In genomic region chr14:93333631-93334095, GRCh38 we compare ENCODE assay signal across 9 cellular contexts. TPM values are rescaled to one million over a fixed set of nuclear protein-coding genes. Genes with fewer than 3 reads are reported as not detected.
DNase-seq lines count a peak whose midpoint lies in the region; ATAC-seq and TF ChIP-seq lines count a peak whose summit lies in the region.
"Had no signal": no experiment of that assay in that cellular context is flagged by ENCODE, and none has a peak within 500 bp of the region (broad histone marks: within the 10 kb centered on the region; RNA-seq: fewer than 3 reads in every experiment).

No MANE protein-coding gene starts in this region.

- H3K4me2 ChIP-seq in BLaER1 = peak overlapping the region; percentile 87

- intact Hi-C loops in naive thymus-derived CD4-positive, alpha-beta T cell (cut with micrococcal nuclease) = loop anchor here (1.0 to 5.0 kb wide), 8 partner anchors 126 to 841 kb away; partner anchors contain the start of genes GOLGA5 (in 2 of the 2), GON7 (in 2 of the 2), UBR7 (in 2 of the 2) and DDX24 (in 1 of the 2)

- peaks cover 0 to 6% (median 0%) of the 10 kb centered on the region in 11 donors for H3K9me3 Mint-ChIP-seq in naive thymus-derived CD4-positive, alpha-beta T cell

- H3K27me3 Mint-ChIP-seq in naive thymus-derived CD4-positive, alpha-beta T cell = no peaks in the 10 kb centered on the region

- H3K9ac ChIP-seq in BLaER1 = peak overlapping the region; percentile 96

- H4K20me1 ChIP-seq in BLaER1 = peaks cover 37% of the 10 kb centered on the region

- peaks cover 0 to 4% (median 0%) of the 10 kb centered on the region in 5 donors for H3K36me3 Mint-ChIP-seq in naive thymus-derived CD4-positive, alpha-beta T cell

- H3K36me3 ChIP-seq in BLaER1 = peaks cover 16% of the 10 kb centered on the region
- H3K36me3 ChIP-seq in MG63 = no peaks in the 10 kb centered on the region
- no peaks in the 10 kb centered on the region for H3K36me3 ChIP-seq in naive thymus-derived CD4-positive, alpha-beta T cell (ENCODE audit: control insufficient read depth in 2 of 3, insufficient read depth in 3 of 3, low read length in 3 of 3)

- peak overlapping the region; percentile 87 to 96 (median 92) for H3K4me3 Mint-ChIP-seq in naive thymus-derived CD4-positive, alpha-beta T cell

- H3K4me3 ChIP-seq in BLaER1 (peak overlapping the region; percentile 90), MG63 (peak overlapping the region; percentile 64), choroid plexus epithelial cell (ENCODE audit: low read depth, low read length) (peak overlapping the region; percentile 79)
- peak overlapping the region; percentile 86 for H3K4me3 ChIP-seq in naive thymus-derived CD4-positive, alpha-beta T cell (ENCODE audit: low read length)

- H3K9me3 ChIP-seq in BLaER1 = peaks cover 31% of the 10 kb centered on the region
- H3K9me3 ChIP-seq in MG63 = no peaks in the 10 kb centered on the region
- no peaks in the 10 kb centered on the region for H3K9me3 ChIP-seq in naive thymus-derived CD4-positive, alpha-beta T cell (ENCODE audit: control insufficient read depth in 2 of 3, low read length in 3 of 3)

- peaks cover 29 to 57% (median 48%) of the 10 kb centered on the region in 7 donors for H3K4me1 Mint-ChIP-seq in naive thymus-derived CD4-positive, alpha-beta T cell

- H3K27ac ChIP-seq in BLaER1 = peak overlapping the region; percentile 95; the same call in 1 of the 2 replicates
- peak overlapping the region; percentile 90 for H3K27ac ChIP-seq in naive thymus-derived CD4-positive, alpha-beta T cell (ENCODE audit: low read depth, low read length)

- peaks cover 36% of the 10 kb centered on the region for H3K4me1 ChIP-seq in BLaER1
- peaks cover 19 to 21% of the 10 kb centered on the region in 2 donors for H3K4me1 ChIP-seq in naive thymus-derived CD4-positive, alpha-beta T cell (ENCODE audit: control insufficient read depth in 2 of 2, insufficient read depth in 2 of 2, low read length in 2 of 2)

- DNase-seq in MG63 = no peak
- DNase-seq in choroid plexus epithelial cell (ENCODE audit: low read depth) = no peak
- no peak for DNase-seq in naive thymus-derived CD4-positive, alpha-beta T cell
- DNase-seq in dermis blood vessel endothelial cell = no peak
- no peak for DNase-seq in NK-92 (lab: John Stamatoyannopoulos, UW; ENCODE audit: unreplicated experiment)
- no peak for DNase-seq in AML-193 (lab: John Stamatoyannopoulos, UW)

- H3K27me3 ChIP-seq in BLaER1 = no peaks in the 10 kb centered on the region
- no peaks in the 10 kb centered on the region for H3K27me3 ChIP-seq in MG63
- no peaks in the 10 kb centered on the region for H3K27me3 ChIP-seq in naive thymus-derived CD4-positive, alpha-beta T cell (ENCODE audit: control insufficient read depth in 2 of 2, insufficient read depth in 2 of 2, low read length in 2 of 2)

- CTCF ChIA-PET in naive thymus-derived CD4-positive, alpha-beta T cell (lab: Charles Lee) = no interaction called here

- TF ChIP-seq CTCF in choroid plexus epithelial cell (conservative IDR thresholded peaks at IDR 0.05; ENCODE audit: low read depth, low read length) = no peak

- no peak for ATAC-seq in naive thymus-derived CD4-positive, alpha-beta T cell
- ATAC-seq in GM19324 (IDR thresholded peaks at IDR 0.05; ENCODE audit: low FRiP score, unreplicated experiment) = no peak

- POLR2A ChIA-PET in naive thymus-derived CD4-positive, alpha-beta T cell (lab: Charles Lee) = interaction anchor here (1.0 kb wide), 1 partner anchor 126 kb away, joined by 3 read pairs; the partner anchor contains the start of gene UBR7

- peak overlapping the region; percentile 87 to 97 (median 92) for H3K27ac Mint-ChIP-seq in naive thymus-derived CD4-positive, alpha-beta T cell

RNA-seq across cellular contexts. Expression of gene BTBD7, which starts 0.8 kb away (rescaled TPM):
- 4.8 and 8.6 TPM in 2 replicates for total RNA-seq in MG63 (2014; rRNA removed; shearing (Covaris generic); ENCODE audit: low replicate concordance)
- total RNA-seq in naive thymus-derived CD4-positive, alpha-beta T cell = 10 to 100 TPM; 18.5 to 31.7 (median 27.5) TPM
- 10 to 100 TPM in 1 of 2 donors, 1 to 10 TPM in 1; 7.5 to 12.4 TPM for polyA plus RNA-seq in naive thymus-derived CD4-positive, alpha-beta T cell
- total RNA-seq in dermis blood vessel endothelial cell = 30.8 and 31.3 TPM in 2 replicates

RNA-seq across cellular contexts. Expression of gene COX8C, which starts 13.3 kb away (rescaled TPM):
- not detected in 2 replicates for total RNA-seq in MG63 (2014; rRNA removed; shearing (Covaris generic); ENCODE audit: low replicate concordance)
- not detected for total RNA-seq in naive thymus-derived CD4-positive, alpha-beta T cell
- not detected for polyA plus RNA-seq in naive thymus-derived CD4-positive, alpha-beta T cell
- total RNA-seq in dermis blood vessel endothelial cell = 0.23 TPM in 1 of 2 replicates, not detected in the other
- total RNA-seq: glomerular endothelial cell had no signal
